ENCODE assay signal across 8 cellular contexts in the genomic region with DNA sequence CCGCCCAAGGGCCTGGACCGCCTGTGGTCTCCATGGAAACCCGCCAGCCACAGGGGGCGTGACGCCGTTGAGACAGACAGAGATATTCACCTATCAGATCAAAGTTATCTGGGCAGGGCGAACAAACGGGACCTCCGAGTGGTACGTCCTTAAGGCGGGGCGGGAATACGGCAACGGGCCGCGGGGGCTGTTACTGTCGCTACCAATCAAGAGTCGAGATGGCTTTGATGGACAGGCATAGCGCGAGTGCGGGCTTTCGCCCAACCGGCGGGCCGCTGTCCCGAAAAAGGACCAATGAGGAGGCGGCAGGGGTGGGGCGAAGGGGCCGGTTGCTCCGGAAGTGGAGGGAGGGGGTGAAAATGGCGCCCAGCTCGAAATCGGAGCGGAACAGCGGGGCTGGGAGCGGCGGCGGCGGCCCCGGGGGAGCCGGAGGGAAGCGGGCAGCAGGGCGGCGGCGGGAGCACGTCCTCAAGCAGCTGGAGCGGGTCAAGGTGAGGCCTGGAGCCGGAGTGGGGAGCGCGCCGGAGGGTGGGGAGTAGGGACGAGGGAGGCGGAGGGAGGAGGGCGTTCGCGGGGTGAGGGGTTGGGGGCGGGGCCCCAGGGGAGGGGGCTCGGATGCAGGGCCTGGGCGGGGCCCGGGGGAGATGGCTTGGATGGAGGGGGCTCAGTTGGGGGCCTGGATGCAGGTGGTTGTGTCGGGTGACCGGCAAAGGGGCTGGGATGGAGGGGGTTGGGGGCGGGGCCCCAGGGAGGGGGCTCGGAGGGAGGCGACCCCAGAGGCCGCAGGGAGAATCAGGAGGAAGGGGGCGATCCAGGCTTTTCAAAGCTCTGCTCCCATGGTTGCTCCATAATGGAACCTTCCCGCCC. TPM values are rescaled to one million over a fixed set of nuclear protein-coding genes. Genes with fewer than 3 reads are reported as not detected.
DNase-seq lines count a peak whose midpoint lies in the region; ATAC-seq and TF ChIP-seq lines count a peak whose summit lies in the region.

A gene with protein sequence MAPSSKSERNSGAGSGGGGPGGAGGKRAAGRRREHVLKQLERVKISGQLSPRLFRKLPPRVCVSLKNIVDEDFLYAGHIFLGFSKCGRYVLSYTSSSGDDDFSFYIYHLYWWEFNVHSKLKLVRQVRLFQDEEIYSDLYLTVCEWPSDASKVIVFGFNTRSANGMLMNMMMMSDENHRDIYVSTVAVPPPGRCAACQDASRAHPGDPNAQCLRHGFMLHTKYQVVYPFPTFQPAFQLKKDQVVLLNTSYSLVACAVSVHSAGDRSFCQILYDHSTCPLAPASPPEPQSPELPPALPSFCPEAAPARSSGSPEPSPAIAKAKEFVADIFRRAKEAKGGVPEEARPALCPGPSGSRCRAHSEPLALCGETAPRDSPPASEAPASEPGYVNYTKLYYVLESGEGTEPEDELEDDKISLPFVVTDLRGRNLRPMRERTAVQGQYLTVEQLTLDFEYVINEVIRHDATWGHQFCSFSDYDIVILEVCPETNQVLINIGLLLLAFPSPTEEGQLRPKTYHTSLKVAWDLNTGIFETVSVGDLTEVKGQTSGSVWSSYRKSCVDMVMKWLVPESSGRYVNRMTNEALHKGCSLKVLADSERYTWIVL (plus strand): TSS at position 356 of the 867 bp plus-strand sequence. CDS start 4 bp downstream, at position 360.

- CTCF ChIA-PET in HEK293T (lab: Yijun Ruan, JAX), result interaction anchor here (0.9 to 1.7 kb wide), 3 partner anchors 18 to 163 kb away, joined by 3 read pairs; a partner anchor contains a TSS

- H3K4me1 Mint-ChIP-seq in neural progenitor cell, result peaks cover 7% of the 10 kb centered on the region

- peaks cover 25% of the 10 kb centered on the region for H4K20me1 ChIP-seq in neural progenitor cell (ENCODE audit: low read depth)

- POLR2A ChIA-PET in HEK293T (lab: Yijun Ruan, JAX), result interaction anchor here (0.5 to 2.4 kb wide), 11 partner anchors 14 to 544 kb away, joined by 3 to 9 read pairs (median 4); a partner anchor contains a TSS

- H3K27me3 Mint-ChIP-seq in neural progenitor cell (ENCODE audit: insufficient read depth, low read depth), result peaks cover 8% of the 10 kb centered on the region

- H3K27me3 ChIP-seq in foreskin keratinocyte (no peaks in the 10 kb centered on the region), neural progenitor cell (no peaks in the 10 kb centered on the region)

- peak within 1 kb of the TSS; percentile 31 for H3K27ac ChIP-seq in foreskin keratinocyte
- peak within 1 kb of the TSS; percentile 94 for H3K27ac ChIP-seq in neural progenitor cell

- DNase-seq in GF-D8 (lab: John Stamatoyannopoulos, UW), result peak; percentile 98
- DNase-seq in HEK293T (ENCODE audit: extremely low spot score), result peak; percentile 100
- DNase-seq in MV-4-11 (lab: John Stamatoyannopoulos, UW), result peak; percentile 100
- peak; percentile 98 for DNase-seq in SK-MEL-5 (ENCODE audit: low read depth, low spot score)
- peak; percentile 99 for DNase-seq in activated naive CD4-positive, alpha-beta T cell treated with Interleukin-2 at 50 U/mL for 16 hours
- peak; percentile 97 to 100 for DNase-seq in foreskin keratinocyte
- peak; percentile 100 for DNase-seq in neural progenitor cell (ENCODE audit: low spot score)
- peak; percentile 99 for DNase-seq in stromal cell of bone marrow (ENCODE audit: low read depth)

- peaks cover 28% of the 10 kb centered on the region for H3K79me2 ChIP-seq in neural progenitor cell (ENCODE audit: low read depth)

- peak within 1 kb of the TSS; percentile 96 for H3K27ac Mint-ChIP-seq in neural progenitor cell

- H3K4me3 Mint-ChIP-seq in neural progenitor cell, result peak within 1 kb of the TSS; percentile 94

- in situ Hi-C loops in SK-MEL-5 (cut with HindIII; ENCODE audit: low pct_unique_long_range_greater_than_20kb, low sequenced_read_pairs), result no loop called here

- peak; percentile 96 for ATAC-seq in foreskin keratinocyte

- H3K4me2 ChIP-seq in neural progenitor cell, result peak within 1 kb of the TSS; percentile 90

- TF ChIP-seq CTCF in foreskin keratinocyte (conservative IDR thresholded peaks at IDR 0.05), result no peak
- no peak for TF ChIP-seq CTCF in neural progenitor cell (IDR thresholded peaks at IDR 0.05)

- H3K9me3 ChIP-seq in neural progenitor cell (ENCODE audit: low read depth), result no peaks in the 10 kb centered on the region

- H3K4me1 ChIP-seq in foreskin keratinocyte (no peaks in the 10 kb centered on the region), neural progenitor cell (peaks cover 6% of the 10 kb centered on the region)

- no peaks in the 10 kb centered on the region for H3K36me3 ChIP-seq in neural progenitor cell

- peak within 1 kb of the TSS; percentile 83 for H2AFZ ChIP-seq in neural progenitor cell (replicated peaks)

- peak within 1 kb of the TSS; percentile 93 for H3K4me3 ChIP-seq in neural progenitor cell

- no peaks in the 10 kb centered on the region for H3K9me3 Mint-ChIP-seq in neural progenitor cell

- peaks cover 4% of the 10 kb centered on the region for H3F3A ChIP-seq in neural progenitor cell (ENCODE audit: low read depth)

- peak within 1 kb of the TSS; percentile 90 for H3K9ac ChIP-seq in neural progenitor cell

- H3K36me3 Mint-ChIP-seq in neural progenitor cell, result peaks cover 6% of the 10 kb centered on the region

TF ChIP-seq in HEK293T, 16 proteins besides CTCF, POLR2A, EP300 and RAD21:
- TF ChIP-seq FOXA1 (IDR thresholded peaks at IDR 0.05) (no peak), BHLHE40 (IDR thresholded peaks at IDR 0.05; ENCODE audit: borderline replicate concordance) (no peak), LEF1 (IDR thresholded peaks at IDR 0.05; ENCODE audit: borderline replicate concordance) (no peak), ARNT (IDR thresholded peaks at IDR 0.05) (no peak), TARDBP (IDR thresholded peaks at IDR 0.05) (no peak), CTBP1 (IDR thresholded peaks at IDR 0.05; ENCODE audit: borderline replicate concordance) (no peak), SUZ12 (IDR thresholded peaks at IDR 0.05) (no peak), SP1 (IDR thresholded peaks at IDR 0.05) (peak; percentile 45; the same call in 1 of the 2 replicates), ELF4 (IDR thresholded peaks at IDR 0.05) (peak; percentile 28; the same call in 1 of the 2 replicates), FOXK2 (IDR thresholded peaks at IDR 0.05) (no peak), HDGF (IDR thresholded peaks at IDR 0.05; ENCODE audit: borderline replicate concordance) (no peak), NFRKB (IDR thresholded peaks at IDR 0.05) (no peak), L3MBTL2 (conservative IDR thresholded peaks at IDR 0.05) (no peak)
- TF ChIP-seq, protein P1, sequence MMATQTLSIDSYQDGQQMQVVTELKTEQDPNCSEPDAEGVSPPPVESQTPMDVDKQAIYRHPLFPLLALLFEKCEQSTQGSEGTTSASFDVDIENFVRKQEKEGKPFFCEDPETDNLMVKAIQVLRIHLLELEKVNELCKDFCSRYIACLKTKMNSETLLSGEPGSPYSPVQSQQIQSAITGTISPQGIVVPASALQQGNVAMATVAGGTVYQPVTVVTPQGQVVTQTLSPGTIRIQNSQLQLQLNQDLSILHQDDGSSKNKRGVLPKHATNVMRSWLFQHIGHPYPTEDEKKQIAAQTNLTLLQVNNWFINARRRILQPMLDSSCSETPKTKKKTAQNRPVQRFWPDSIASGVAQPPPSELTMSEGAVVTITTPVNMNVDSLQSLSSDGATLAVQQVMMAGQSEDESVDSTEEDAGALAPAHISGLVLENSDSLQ (IDR thresholded peaks at IDR 0.05), result peak; percentile 100

RNA-seq across cellular contexts. Expression of the gene that starts here (rescaled TPM):
- 8.3 and 9.3 TPM in 2 replicates for total RNA-seq in SK-MEL-5 (2014; rRNA removed; shearing (Covaris generic))
- 13.1 and 14.2 TPM in 2 replicates for polyA plus RNA-seq in SK-MEL-5 (2015; cell fraction: cytosol; rRNA removed)
- 85.2 and 93.9 TPM in 2 replicates for polyA plus RNA-seq in SK-MEL-5 (2015; cell fraction: nucleus; rRNA removed)
- total RNA-seq in foreskin keratinocyte (32.6 and 33.9 TPM in 2 replicates), neural progenitor cell (ENCODE audit: low replicate concordance) (28.6 and 69.9 TPM in 2 replicates)
- polyA plus RNA-seq in foreskin keratinocyte, result 37.1 and 42.8 TPM in 2 replicates

Comparison
In these comparisons a context has a peak if more than half of its experiments do, and no peak if none do; other contexts are left out.
1. Peak in every context shown above with its lines: DNase-seq, ATAC-seq, H3K4me3 ChIP-seq and H3K27ac ChIP-seq.